Comparison of ENCODE assay signal across 23 cellular contexts in the genomic region with DNA sequence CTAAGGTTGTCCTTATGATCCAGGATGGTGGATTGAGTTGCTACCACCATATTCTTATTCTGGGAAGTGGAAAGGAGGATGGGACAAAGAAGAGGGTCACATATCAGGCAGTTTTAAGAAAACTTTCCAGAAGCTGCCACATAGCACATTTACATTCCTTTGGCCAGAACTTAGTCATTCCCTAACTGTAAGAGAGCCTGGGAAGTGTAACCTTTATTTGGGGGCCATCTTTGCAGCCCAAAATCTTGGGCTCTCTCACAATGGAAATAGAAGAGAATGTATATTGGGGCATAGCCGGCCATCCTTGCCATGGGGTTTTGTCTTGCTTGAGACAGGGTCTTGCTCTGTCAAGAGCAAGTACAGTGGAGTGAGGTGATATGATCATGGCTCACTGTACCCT. TPM values are rescaled to one million over a fixed set of nuclear protein-coding genes. Genes with fewer than 3 reads are reported as not detected.
DNase-seq lines count a peak whose midpoint lies in the region; ATAC-seq, FAIRE-seq and TF ChIP-seq lines count a peak whose summit lies in the region.
"Had no signal": no experiment of that assay in that cellular context is flagged by ENCODE, and none has a peak within 500 bp of the region (broad histone marks: within the 10 kb centered on the region; RNA-seq: fewer than 3 reads in every experiment).

No MANE protein-coding gene starts in this region.

- H3K27ac Mint-ChIP-seq in nephron progenitor cell (peak overlapping the region; percentile 48), osteocyte (ENCODE audit: unreplicated experiment) (no peak overlapping the region)
- H3K27ac Mint-ChIP-seq: CD4-positive, alpha-beta memory T cell; HFFc6 had no signal

- no peak overlapping the region for H3K4me2 ChIP-seq in HepG2 (ENCODE audit: low read depth, low read length)

- no TSS peak for BruUV-seq in HepG2 (replicated peaks; lab: Mats Ljungman, UMichigan)

- H3K36me3 Mint-ChIP-seq in nephron progenitor cell (ENCODE audit: low read depth) (peaks cover 17% of the 10 kb centered on the region), osteocyte (ENCODE audit: unreplicated experiment) (peaks cover 10% of the 10 kb centered on the region)
- H3K36me3 Mint-ChIP-seq in activated T-cell treated with anti-CD3 and anti-CD28 coated beads, Interleukin-2, amount 50 U/mL, for 4 hours (ENCODE audit: insufficient read depth): peaks cover 11% of the 10 kb centered on the region

- intact Hi-C loops in HepG2 (cut with micrococcal nuclease; ENCODE audit: unreplicated experiment) (no loop called here), right lobe of liver (cut with DNase I) (no loop called here), left ventricle myocardium superior (cut with micrococcal nuclease) (no loop called here)

- WGBS in HepG2 (ENCODE audit: low lambda C conversion rate): 95% methylated on average over 1 of the region's 1 CpG
- no CpG with 5 or more reads among the region's 1 CpG for WGBS in right lobe of liver (ENCODE audit: insufficient coverage, low coverage, low lambda C conversion rate, missing lambda C conversion rate)

- H3K4me1 Mint-ChIP-seq in nephron progenitor cell: no peaks in the 10 kb centered on the region
- H3K4me1 Mint-ChIP-seq in activated T-cell treated with anti-CD3 and anti-CD28 coated beads, Interleukin-2, amount 50 U/mL, for 4 hours (ENCODE audit: low read depth): peaks cover 2% of the 10 kb centered on the region
- peaks cover 3% of the 10 kb centered on the region for H3K4me1 Mint-ChIP-seq in osteocyte (ENCODE audit: unreplicated experiment)

- H3K36me3 ChIP-seq in HepG2 (replicated peaks in 1 of 2; ENCODE audit: control insufficient read depth in 1 of 2, insufficient read depth in 2 of 2, low read length in 2 of 2) (no peaks in the 10 kb centered on the region), right lobe of liver (no peaks in the 10 kb centered on the region), adipocyte (ENCODE audit: control insufficient read depth, insufficient read depth, low read length, severe bottlenecking) (peaks cover 4% of the 10 kb centered on the region)
- H3K36me3 ChIP-seq: HAP-1 had no signal

- H3K9me3 ChIP-seq in HepG2 (ENCODE audit: low read length) (peaks cover 28% of the 10 kb centered on the region), right lobe of liver (peaks cover 0 to 12% (median 0%) of the 10 kb centered on the region in 4 donors), adipocyte (ENCODE audit: control insufficient read depth, low read length) (peaks cover 15% of the 10 kb centered on the region)

- peaks cover 36% of the 10 kb centered on the region for H3K9me3 Mint-ChIP-seq in nephron progenitor cell
- peaks cover 9% of the 10 kb centered on the region for H3K9me3 Mint-ChIP-seq in activated T-cell treated with anti-CD3 and anti-CD28 coated beads, Interleukin-2, amount 50 U/mL, for 4 hours
- H3K9me3 Mint-ChIP-seq in osteocyte (ENCODE audit: unreplicated experiment): peaks cover 13% of the 10 kb centered on the region

- ATAC-seq in HepG2 (no peak), right lobe of liver (no peak), left ventricle myocardium superior (no peak), HG03159 (IDR thresholded peaks at IDR 0.05; ENCODE audit: unreplicated experiment) (no peak)
- no peak for ATAC-seq in activated T-cell treated with anti-CD3 and anti-CD28 coated beads, Interleukin-2, amount 50 U/mL, for 4 hours

- no peak overlapping the region for H3K27ac ChIP-seq in HepG2 (ENCODE audit: extremely low read length, insufficient read depth, low read length)
- H3K27ac ChIP-seq in right lobe of liver: no peak overlapping the region
- H3K27ac ChIP-seq: 22Rv1 had no signal

- TF ChIP-seq EP300 in HepG2 (IDR thresholded peaks at IDR 0.05; ENCODE audit: low read depth in 2 of 2, low read length in 2 of 2) (no peak), HepG2 (CRISPR knock-in tag; IDR thresholded peaks at IDR 0.05; ENCODE audit: borderline replicate concordance) (no peak)

- CTCF ChIA-PET in HepG2 (lab: Yijun Ruan, JAX; ENCODE audit: low intra/inter-chr PET ratio, low total read pairs): no interaction called here

- no peaks in the 10 kb centered on the region for H4K20me1 ChIP-seq in HepG2 (ENCODE audit: insufficient read depth, low read length)

- FAIRE-seq in HepG2 (lab: Jason Lieb, UNC): no peak
- FAIRE-seq: A204.1, G401.6, GM12892, GM19239, H54 had no signal

- no peaks in the 10 kb centered on the region for H3K27me3 ChIP-seq in HepG2 (ENCODE audit: control insufficient read depth in 1 of 2, insufficient read depth in 2 of 2, low read length in 2 of 2)
- no peaks in the 10 kb centered on the region for H3K27me3 ChIP-seq in right lobe of liver
- H3K27me3 ChIP-seq in adipocyte (replicated peaks; ENCODE audit: control insufficient read depth, insufficient read depth, low read length): no peaks in the 10 kb centered on the region

- H3K9ac ChIP-seq in HepG2 (ENCODE audit: insufficient read depth, low read depth, low read length) (no peak overlapping the region), adipocyte (ENCODE audit: low read length) (no peak overlapping the region)

- POLR2A ChIA-PET in HepG2 (lab: Yijun Ruan, JAX): no interaction called here

- no peak for TF ChIP-seq RAD21 in HepG2 (CRISPR knock-in tag; IDR thresholded peaks at IDR 0.05)

- no peak overlapping the region for H3K4me3 ChIP-seq in HepG2 (replicated peaks in 1 of 3; ENCODE audit: insufficient read depth in 1 of 3, low read depth in 2 of 3, low read length in 3 of 3)
- H3K4me3 ChIP-seq in right lobe of liver: no peak overlapping the region
- no peak overlapping the region for H3K4me3 ChIP-seq in adipocyte (ENCODE audit: low read length)
- H3K4me3 ChIP-seq: HAP-1 had no signal

- no peak for TF ChIP-seq POLR2A in HepG2 (IDR thresholded peaks at IDR 0.05; ENCODE audit: insufficient read depth in 1 of 2, low read depth in 2 of 2, low read length in 2 of 2)
- TF ChIP-seq POLR2A in right lobe of liver (IDR thresholded peaks at IDR 0.05): no peak

- H3K4me3 Mint-ChIP-seq in nephron progenitor cell (no peak overlapping the region), osteocyte (ENCODE audit: unreplicated experiment) (no peak overlapping the region)
- H3K4me3 Mint-ChIP-seq in activated T-cell treated with anti-CD3 and anti-CD28 coated beads, Interleukin-2, amount 50 U/mL, for 4 hours: no peak overlapping the region
- H3K4me3 Mint-ChIP-seq: CD4-positive, alpha-beta memory T cell; HFFc6 had no signal

- in situ Hi-C loops in HepG2 (cut with HindIII; ENCODE audit: extremely low pct_ligation_motif_present, low pct_unique_long_range_greater_than_20kb): no loop called here

- H3K27me3 Mint-ChIP-seq in nephron progenitor cell (ENCODE audit: low read depth, poor library complexity) (no peaks in the 10 kb centered on the region), osteocyte (ENCODE audit: unreplicated experiment) (no peaks in the 10 kb centered on the region)
- H3K27me3 Mint-ChIP-seq in activated T-cell treated with anti-CD3 and anti-CD28 coated beads, Interleukin-2, amount 50 U/mL, for 4 hours (ENCODE audit: low read depth): no peaks in the 10 kb centered on the region
- H3K27me3 Mint-ChIP-seq: CD4-positive, alpha-beta memory T cell had no signal

- no peaks in the 10 kb centered on the region for H3K79me2 ChIP-seq in HepG2 (ENCODE audit: insufficient read depth, low read length)

- no peak overlapping the region for H2AFZ ChIP-seq in HepG2 (ENCODE audit: low read length)

- DNase-seq in HepG2 (ENCODE audit: low spot score) (no peak), right lobe of liver (no peak), adipocyte (ENCODE audit: low read depth) (peak; percentile 7), nephron progenitor cell (no peak), left ventricle myocardium superior (no peak), osteocyte (ENCODE audit: extremely low spot score, unreplicated experiment) (no peak)
- no peak for DNase-seq in activated T-cell treated with anti-CD3 and anti-CD28 coated beads, Interleukin-2, amount 50 U/mL, for 4 hours
- DNase-seq: C1 segment of cervical spinal cord; Calu3; CD4-positive, alpha-beta memory T cell; COR-L47; DMS53; DMS79 treated with DMSO at 0.1 percent for 48 hours; GOT3; HFFc6 had no signal

- TF ChIP-seq CTCF in HepG2 (CRISPR knock-in tag; IDR thresholded peaks at IDR 0.05): no peak
- TF ChIP-seq CTCF in right lobe of liver (IDR thresholded peaks at IDR 0.05): no peak
- no peak for TF ChIP-seq CTCF in nephron progenitor cell (IDR thresholded peaks at IDR 0.05)
- TF ChIP-seq CTCF in osteocyte (IDR thresholded peaks at IDR 0.05): no peak

- H3K4me1 ChIP-seq in HepG2 (ENCODE audit: insufficient read depth, low read length) (peaks cover 7% of the 10 kb centered on the region), right lobe of liver (no peaks in the 10 kb centered on the region), adipocyte (ENCODE audit: control insufficient read depth, insufficient read depth, low read length) (no peaks in the 10 kb centered on the region)
- H3K4me1 ChIP-seq: HAP-1 had no signal

RNA-seq across cellular contexts. Expression of a gene that starts 8.4 kb away (rescaled TPM):
- total RNA-seq in HepG2 (2016; rRNA removed; fragmentation: Illumina TruSeq; extraction: Trizol): 0.97 and 1.1 TPM in 2 replicates
- total RNA-seq in HepG2 (2016; cell fraction: cytosol; rRNA removed; fragmentation: Illumina TruSeq; extraction: Trizol; ENCODE audit: low read depth): 0.26 and 0.40 TPM in 2 replicates
- 0.85 and 1.00 TPM in 2 replicates for total RNA-seq in HepG2 (2016; cell fraction: insoluble cytoplasmic fraction; rRNA removed; fragmentation: Illumina TruSeq; extraction: Trizol)
- 0.43 and 0.59 TPM in 2 replicates for total RNA-seq in HepG2 (2016; cell fraction: membrane; rRNA removed; fragmentation: Illumina TruSeq; extraction: Trizol)
- 1.3 and 1.4 TPM in 2 replicates for total RNA-seq in HepG2 (2016; cell fraction: nucleus; rRNA removed; fragmentation: Illumina TruSeq; extraction: Trizol)
- 2.2 TPM in 2 replicates for polyA plus RNA-seq in HepG2 (2011; rRNA removed)
- polyA plus RNA-seq in HepG2 (2011; cell fraction: cytosol; rRNA removed): 0.87 and 0.94 TPM in 2 replicates
- polyA plus RNA-seq in HepG2 (2011; cell fraction: nucleus; rRNA removed): 5.0 and 6.3 TPM in 2 replicates
- 0.99 and 1.6 TPM in 2 replicates for polyA plus RNA-seq in HepG2 (2012)
- polyA plus RNA-seq in HepG2 (2016; cell fraction: cytosol; fragmentation: Illumina TruSeq; extraction: Trizol; ENCODE audit: low read depth): 0.21 and 0.25 TPM in 2 replicates
- 1.0 and 1.3 TPM in 2 replicates for polyA plus RNA-seq in HepG2 (2016; cell fraction: insoluble cytoplasmic fraction; fragmentation: Illumina TruSeq; extraction: Trizol; ENCODE audit: low read depth)
- 0.33 and 0.47 TPM in 2 replicates for polyA plus RNA-seq in HepG2 (2016; cell fraction: membrane; fragmentation: Illumina TruSeq; extraction: Trizol; ENCODE audit: low read depth)
- 4.5 and 5.6 TPM in 2 replicates for polyA plus RNA-seq in HepG2 (2016; cell fraction: nucleus; fragmentation: Illumina TruSeq; extraction: Trizol; ENCODE audit: insufficient read depth, low read depth)
- 3.5 and 6.0 TPM in 2 replicates for polyA minus RNA-seq in HepG2 (2011; rRNA and poly(A)+ RNA removed; ENCODE audit: low replicate concordance)
- 0.88 and 1.3 TPM in 2 replicates for polyA minus RNA-seq in HepG2 (2011; cell fraction: cytosol; rRNA and poly(A)+ RNA removed)
- 2.2 and 2.3 TPM in 2 replicates for polyA minus RNA-seq in HepG2 (2011; cell fraction: nucleus; rRNA and poly(A)+ RNA removed)
- total RNA-seq in right lobe of liver: 1 to 10 TPM in 5 of 6 experiments, under 1 TPM in 1; 0.99 to 2.0 (median 1.6) TPM
- total RNA-seq in activated T-cell treated with anti-CD3 and anti-CD28 coated beads, Interleukin-2, amount 50 U/mL, for 4 hours: 1 to 10 TPM; 4.8 to 6.0 (median 5.2) TPM
- 2.4 TPM for total RNA-seq in left ventricle myocardium superior
- total RNA-seq in osteocyte: 2.6 and 3.4 TPM in 2 replicates

RNA-seq across cellular contexts. Expression of a gene that starts 20.1 kb away (rescaled TPM):
- not detected in 2 replicates for total RNA-seq in HepG2 (2016; rRNA removed; fragmentation: Illumina TruSeq; extraction: Trizol)
- not detected in 2 replicates for total RNA-seq in HepG2 (2016; cell fraction: cytosol; rRNA removed; fragmentation: Illumina TruSeq; extraction: Trizol; ENCODE audit: low read depth)
- total RNA-seq in HepG2 (2016; cell fraction: insoluble cytoplasmic fraction; rRNA removed; fragmentation: Illumina TruSeq; extraction: Trizol): not detected in 2 replicates
- not detected in 2 replicates for total RNA-seq in HepG2 (2016; cell fraction: membrane; rRNA removed; fragmentation: Illumina TruSeq; extraction: Trizol)
- not detected in 2 replicates for total RNA-seq in HepG2 (2016; cell fraction: nucleus; rRNA removed; fragmentation: Illumina TruSeq; extraction: Trizol)
- not detected in 2 replicates for polyA plus RNA-seq in HepG2 (2011; rRNA removed)
- polyA plus RNA-seq in HepG2 (2011; cell fraction: cytosol; rRNA removed): 0.01 TPM in 1 of 2 replicates, not detected in the other
- not detected in 2 replicates for polyA plus RNA-seq in HepG2 (2011; cell fraction: nucleus; rRNA removed)
- 0.07 TPM in 1 of 2 replicates, not detected in the other for polyA plus RNA-seq in HepG2 (2012)
- not detected in 2 replicates for polyA plus RNA-seq in HepG2 (2016; cell fraction: cytosol; fragmentation: Illumina TruSeq; extraction: Trizol; ENCODE audit: low read depth)
- polyA plus RNA-seq in HepG2 (2016; cell fraction: insoluble cytoplasmic fraction; fragmentation: Illumina TruSeq; extraction: Trizol; ENCODE audit: low read depth): not detected in 2 replicates
- not detected in 2 replicates for polyA plus RNA-seq in HepG2 (2016; cell fraction: membrane; fragmentation: Illumina TruSeq; extraction: Trizol; ENCODE audit: low read depth)
- polyA plus RNA-seq in HepG2 (2016; cell fraction: nucleus; fragmentation: Illumina TruSeq; extraction: Trizol; ENCODE audit: insufficient read depth, low read depth): not detected in 2 replicates
- 0.20 and 11.4 TPM in 2 replicates for polyA minus RNA-seq in HepG2 (2011; rRNA and poly(A)+ RNA removed; ENCODE audit: low replicate concordance)
- not detected in 2 replicates for polyA minus RNA-seq in HepG2 (2011; cell fraction: cytosol; rRNA and poly(A)+ RNA removed)
- not detected in 2 replicates for polyA minus RNA-seq in HepG2 (2011; cell fraction: nucleus; rRNA and poly(A)+ RNA removed)
- 10 to 100 TPM in 4 of 6 experiments, 1 to 10 TPM in 2; 5.5 to 17.8 (median 12.9) TPM for total RNA-seq in right lobe of liver
- total RNA-seq in activated T-cell treated with anti-CD3 and anti-CD28 coated beads, Interleukin-2, amount 50 U/mL, for 4 hours: 1 to 10 TPM; 4.2 to 4.9 (median 4.4) TPM
- 13.5 TPM for total RNA-seq in left ventricle myocardium superior
- total RNA-seq in osteocyte: 2.1 and 3.4 TPM in 2 replicates

RNA-seq across cellular contexts. Expression of a gene that starts 54.0 kb away (rescaled TPM):
- total RNA-seq in HepG2 (2016; rRNA removed; fragmentation: Illumina TruSeq; extraction: Trizol) (25.3 and 39.4 TPM in 2 replicates), right lobe of liver (1 to 10 TPM in 2 of 6 experiments, under 1 TPM in 4; 0.24 to 8.8 (median 0.77) TPM), left ventricle myocardium superior (1.8 TPM), osteocyte (5.6 and 6.3 TPM in 2 replicates)
- total RNA-seq in HepG2 (2016; cell fraction: cytosol; rRNA removed; fragmentation: Illumina TruSeq; extraction: Trizol; ENCODE audit: low read depth): 23.5 and 26.5 TPM in 2 replicates
- total RNA-seq in HepG2 (2016; cell fraction: insoluble cytoplasmic fraction; rRNA removed; fragmentation: Illumina TruSeq; extraction: Trizol): 22.9 and 41.6 TPM in 2 replicates
- 49.7 and 51.9 TPM in 2 replicates for total RNA-seq in HepG2 (2016; cell fraction: membrane; rRNA removed; fragmentation: Illumina TruSeq; extraction: Trizol)
- total RNA-seq in HepG2 (2016; cell fraction: nucleus; rRNA removed; fragmentation: Illumina TruSeq; extraction: Trizol): 29.5 and 34.7 TPM in 2 replicates
- polyA plus RNA-seq in HepG2 (2011; rRNA removed): 22.5 and 25.5 TPM in 2 replicates
- 14.5 and 25.4 TPM in 2 replicates for polyA plus RNA-seq in HepG2 (2011; cell fraction: cytosol; rRNA removed)
- polyA plus RNA-seq in HepG2 (2011; cell fraction: nucleus; rRNA removed): 50.7 and 66.4 TPM in 2 replicates
- 14.4 and 23.5 TPM in 2 replicates for polyA plus RNA-seq in HepG2 (2012)
- polyA plus RNA-seq in HepG2 (2016; cell fraction: cytosol; fragmentation: Illumina TruSeq; extraction: Trizol; ENCODE audit: low read depth): 39.6 and 41.6 TPM in 2 replicates
- 32.3 and 37.3 TPM in 2 replicates for polyA plus RNA-seq in HepG2 (2016; cell fraction: insoluble cytoplasmic fraction; fragmentation: Illumina TruSeq; extraction: Trizol; ENCODE audit: low read depth)
- polyA plus RNA-seq in HepG2 (2016; cell fraction: membrane; fragmentation: Illumina TruSeq; extraction: Trizol; ENCODE audit: low read depth): 56.5 and 59.4 TPM in 2 replicates
- polyA plus RNA-seq in HepG2 (2016; cell fraction: nucleus; fragmentation: Illumina TruSeq; extraction: Trizol; ENCODE audit: insufficient read depth, low read depth): 97.6 and 106 TPM in 2 replicates
- 35.0 and 64.5 TPM in 2 replicates for polyA minus RNA-seq in HepG2 (2011; rRNA and poly(A)+ RNA removed; ENCODE audit: low replicate concordance)
- polyA minus RNA-seq in HepG2 (2011; cell fraction: cytosol; rRNA and poly(A)+ RNA removed): 7.4 and 10.7 TPM in 2 replicates
- 8.0 and 10.6 TPM in 2 replicates for polyA minus RNA-seq in HepG2 (2011; cell fraction: nucleus; rRNA and poly(A)+ RNA removed)
- 10 to 100 TPM; 57.5 to 60.2 (median 57.6) TPM for total RNA-seq in activated T-cell treated with anti-CD3 and anti-CD28 coated beads, Interleukin-2, amount 50 U/mL, for 4 hours
